In genomic region chr13:97015661-97016350, GRCh38 we compare ENCODE assay signal across 1 cellular context.
A peak's percentile ranks its signal among the peaks of the same experiment; 100 is the strongest.
TF ChIP-seq lines count a peak whose summit lies in the region.

No MANE protein-coding gene starts in this region.

TF ChIP-seq in IMR-90, 13 proteins besides CTCF, POLR2A, EP300 and RAD21:
- peak; percentile 98 for TF ChIP-seq MAFK (IDR thresholded peaks at IDR 0.05; ENCODE audit: low read depth, low read length)
- TF ChIP-seq FOS (IDR thresholded peaks at IDR 0.05; ENCODE audit: low read depth, low read length), result no peak
